In the genomic region with DNA sequence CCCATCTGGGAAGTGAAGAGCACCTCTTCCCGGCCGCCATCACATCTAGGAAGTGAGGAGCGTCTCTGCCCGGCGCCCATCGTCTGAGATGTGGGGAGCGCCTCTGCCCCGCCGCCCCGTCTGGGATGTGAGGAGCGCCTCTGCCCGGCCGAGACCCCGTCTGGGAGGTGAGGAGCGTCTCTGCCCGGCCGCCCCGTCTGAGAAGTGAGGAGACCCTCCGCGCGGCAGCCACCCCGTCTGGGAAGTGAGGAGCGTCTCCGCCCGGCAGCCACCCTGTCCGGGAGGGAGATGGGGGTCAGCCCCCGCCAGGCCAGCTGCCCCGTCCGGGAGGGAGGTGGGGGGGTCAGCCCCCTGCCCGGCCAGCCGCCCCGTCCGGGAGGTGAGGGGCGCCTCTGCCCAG, we compare ENCODE assay signal across 10 cellular contexts. TPM values are rescaled to one million over a fixed set of nuclear protein-coding genes. Genes with fewer than 3 reads are reported as not detected.
"Had no signal": no experiment of that assay in that cellular context is flagged by ENCODE, and none has a peak within 500 bp of the region (broad histone marks: within the 10 kb centered on the region; RNA-seq: fewer than 3 reads in every experiment).

No MANE protein-coding gene starts in this region.

RNA-seq across cellular contexts. Expression of a gene that starts 36.1 kb away (rescaled TPM):
- total RNA-seq: OCI-LY7, PC-3, PC-9, Peyer's patch, Right ventricle myocardium inferior, Right ventricle myocardium superior, RPMI7951, SJSA1, SK-MEL-5 had no signal

RNA-seq across cellular contexts. Expression of a gene that starts 52.5 kb away (rescaled TPM):
- total RNA-seq: OCI-LY7, PC-3, PC-9, Peyer's patch, Right ventricle myocardium inferior, Right ventricle myocardium superior, RPMI7951, SJCRH30, SJSA1, SK-MEL-5 had no signal
